ENCODE assay signal across 1 cellular context in the genomic region with DNA sequence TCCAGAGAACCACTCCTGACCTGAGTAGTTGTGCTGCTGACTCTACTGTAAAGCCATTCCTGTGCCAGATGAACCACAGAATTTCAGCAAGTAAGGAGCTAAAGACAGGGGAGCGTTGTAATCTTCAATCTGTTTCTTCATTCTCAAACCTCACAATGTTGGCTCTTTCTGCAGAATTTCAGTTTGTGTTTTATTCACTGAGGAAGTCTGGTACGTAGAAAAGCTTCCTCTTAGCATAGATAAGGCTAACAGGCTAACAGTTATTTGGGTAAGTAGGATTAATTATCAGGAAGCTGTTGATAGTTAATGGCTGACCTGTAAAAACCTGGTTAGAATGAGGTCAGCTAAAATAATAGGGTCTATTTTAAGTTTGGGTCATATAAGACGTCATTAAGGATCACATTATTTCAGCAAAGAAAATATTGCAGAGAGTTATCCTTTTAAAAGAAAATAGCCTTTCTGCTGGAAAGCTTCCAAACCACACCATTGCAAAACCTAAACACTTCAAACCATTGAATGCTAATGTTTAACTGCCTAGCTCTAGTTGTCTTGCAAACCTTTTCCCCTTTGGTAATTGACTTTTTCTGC.
TF ChIP-seq lines count a peak whose summit lies in the region.

No MANE protein-coding gene starts in this region.

TF ChIP-seq in HEK293, 187 proteins besides CTCF, POLR2A, EP300 and RAD21 (continued from another document and continues in another):
- TF ChIP-seq, protein P1, sequence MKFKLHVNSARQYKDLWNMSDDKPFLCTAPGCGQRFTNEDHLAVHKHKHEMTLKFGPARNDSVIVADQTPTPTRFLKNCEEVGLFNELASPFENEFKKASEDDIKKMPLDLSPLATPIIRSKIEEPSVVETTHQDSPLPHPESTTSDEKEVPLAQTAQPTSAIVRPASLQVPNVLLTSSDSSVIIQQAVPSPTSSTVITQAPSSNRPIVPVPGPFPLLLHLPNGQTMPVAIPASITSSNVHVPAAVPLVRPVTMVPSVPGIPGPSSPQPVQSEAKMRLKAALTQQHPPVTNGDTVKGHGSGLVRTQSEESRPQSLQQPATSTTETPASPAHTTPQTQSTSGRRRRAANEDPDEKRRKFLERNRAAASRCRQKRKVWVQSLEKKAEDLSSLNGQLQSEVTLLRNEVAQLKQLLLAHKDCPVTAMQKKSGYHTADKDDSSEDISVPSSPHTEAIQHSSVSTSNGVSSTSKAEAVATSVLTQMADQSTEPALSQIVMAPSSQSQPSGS (tag by site-specific recombination; IDR thresholded peaks at IDR 0.05; ENCODE audit: low read depth) = peak; percentile 80
- TF ChIP-seq ZNF311 (tag by site-specific recombination; IDR thresholded peaks at IDR 0.05; ENCODE audit: borderline replicate concordance) (no peak), FEZF1 (tag by site-specific recombination; IDR thresholded peaks at IDR 0.05) (peak; percentile 69), SP3 (tag by site-specific recombination; IDR thresholded peaks at IDR 0.05) (no peak), ZNF548 (tag by site-specific recombination; IDR thresholded peaks at IDR 0.05) (no peak), ZNF211 (tag by site-specific recombination; IDR thresholded peaks at IDR 0.05; ENCODE audit: low read depth) (no peak), ZBTB10 (tag by site-specific recombination; IDR thresholded peaks at IDR 0.05) (no peak), MYNN (tag by site-specific recombination; IDR thresholded peaks at IDR 0.05; ENCODE audit: borderline replicate concordance) (no peak), ZNF157 (tag by site-specific recombination; IDR thresholded peaks at IDR 0.05) (no peak), ZNF423 (tag by site-specific recombination; IDR thresholded peaks at IDR 0.05) (no peak), ZNF624 (tag by site-specific recombination; IDR thresholded peaks at IDR 0.05) (no peak), ZXDB (tag by site-specific recombination; IDR thresholded peaks at IDR 0.05) (peak; percentile 43; the same call in 1 of the 2 replicates), OVOL3 (tag by site-specific recombination; IDR thresholded peaks at IDR 0.05) (peak; percentile 57; the same call in 1 of the 2 replicates), ZNF501 (tag by site-specific recombination; IDR thresholded peaks at IDR 0.05) (no peak), ZSCAN4 (tag by site-specific recombination; IDR thresholded peaks at IDR 0.05) (no peak), ZBTB17 (tag by site-specific recombination; IDR thresholded peaks at IDR 0.05) (peak; percentile 40; the same call in 1 of the 2 replicates), ZNF747 (tag by site-specific recombination; IDR thresholded peaks at IDR 0.05) (no peak), ELK4 (IDR thresholded peaks at IDR 0.05; ENCODE audit: borderline replicate concordance, low read depth, low read length) (no peak), ZNF350 (tag by site-specific recombination; IDR thresholded peaks at IDR 0.05) (peak; percentile 56), ZNF354C (tag by site-specific recombination; IDR thresholded peaks at IDR 0.05; ENCODE audit: borderline replicate concordance, low read depth) (no peak), ZNF76 (tag by site-specific recombination; IDR thresholded peaks at IDR 0.05; ENCODE audit: borderline replicate concordance, low read depth) (peak; percentile 18; the same call in 1 of the 2 replicates), ZNF837 (tag by site-specific recombination; IDR thresholded peaks at IDR 0.05) (no peak), ZNF174 (tag by site-specific recombination; IDR thresholded peaks at IDR 0.05) (no peak), KLF10 (tag by site-specific recombination; IDR thresholded peaks at IDR 0.05) (peak; percentile 32; the same call in 1 of the 2 replicates), WT1 (tag by site-specific recombination; IDR thresholded peaks at IDR 0.05) (no peak), ZNF677 (tag by site-specific recombination; IDR thresholded peaks at IDR 0.05) (no peak), ZFP37 (tag by site-specific recombination; IDR thresholded peaks at IDR 0.05) (no peak), ZNF580 (tag by site-specific recombination; IDR thresholded peaks at IDR 0.05) (0 out of 2 replicates have a peak, but pooled peaks have one; percentile 60), ZEB2 (tag by site-specific recombination; IDR thresholded peaks at IDR 0.05) (peak; percentile 64), KLF1 (tag by site-specific recombination; IDR thresholded peaks at IDR 0.05) (no peak), ZNF398 (tag by site-specific recombination; IDR thresholded peaks at IDR 0.05) (no peak), RBAK (tag by site-specific recombination; IDR thresholded peaks at IDR 0.05) (no peak), ZNF473 (tag by site-specific recombination; IDR thresholded peaks at IDR 0.05) (no peak), ZNF391 (tag by site-specific recombination; IDR thresholded peaks at IDR 0.05; ENCODE audit: borderline replicate concordance, low read depth) (no peak), ZNF366 (tag by site-specific recombination; conservative IDR thresholded peaks at IDR 0.05) (peak; percentile 84), ZNF169 (tag by site-specific recombination; IDR thresholded peaks at IDR 0.05) (no peak), GLIS2 (tag by site-specific recombination; IDR thresholded peaks at IDR 0.05) (no peak), ZNF416 (tag by site-specific recombination; IDR thresholded peaks at IDR 0.05) (no peak), ZNF2 (tag by site-specific recombination; IDR thresholded peaks at IDR 0.05) (no peak), BCL11A (tag by site-specific recombination; IDR thresholded peaks at IDR 0.05; ENCODE audit: low read depth) (no peak), ZBTB44 (tag by site-specific recombination; IDR thresholded peaks at IDR 0.05) (peak; percentile 83), ZNF280C (tag by site-specific recombination; IDR thresholded peaks at IDR 0.05) (no peak), SALL2 (tag by site-specific recombination; IDR thresholded peaks at IDR 0.05; ENCODE audit: borderline replicate concordance) (no peak), KLF16 (tag by site-specific recombination; IDR thresholded peaks at IDR 0.05) (no peak), ZNF843 (tag by site-specific recombination; IDR thresholded peaks at IDR 0.05) (peak; percentile 64; the same call in 1 of the 2 replicates)
- TF ChIP-seq, protein P2, sequence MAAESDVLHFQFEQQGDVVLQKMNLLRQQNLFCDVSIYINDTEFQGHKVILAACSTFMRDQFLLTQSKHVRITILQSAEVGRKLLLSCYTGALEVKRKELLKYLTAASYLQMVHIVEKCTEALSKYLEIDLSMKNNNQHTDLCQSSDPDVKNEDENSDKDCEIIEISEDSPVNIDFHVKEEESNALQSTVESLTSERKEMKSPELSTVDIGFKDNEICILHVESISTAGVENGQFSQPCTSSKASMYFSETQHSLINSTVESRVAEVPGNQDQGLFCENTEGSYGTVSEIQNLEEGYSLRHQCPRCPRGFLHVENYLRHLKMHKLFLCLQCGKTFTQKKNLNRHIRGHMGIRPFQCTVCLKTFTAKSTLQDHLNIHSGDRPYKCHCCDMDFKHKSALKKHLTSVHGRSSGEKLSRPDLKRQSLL (tag by site-specific recombination; IDR thresholded peaks at IDR 0.05) = no peak
- TF ChIP-seq, protein P3, sequence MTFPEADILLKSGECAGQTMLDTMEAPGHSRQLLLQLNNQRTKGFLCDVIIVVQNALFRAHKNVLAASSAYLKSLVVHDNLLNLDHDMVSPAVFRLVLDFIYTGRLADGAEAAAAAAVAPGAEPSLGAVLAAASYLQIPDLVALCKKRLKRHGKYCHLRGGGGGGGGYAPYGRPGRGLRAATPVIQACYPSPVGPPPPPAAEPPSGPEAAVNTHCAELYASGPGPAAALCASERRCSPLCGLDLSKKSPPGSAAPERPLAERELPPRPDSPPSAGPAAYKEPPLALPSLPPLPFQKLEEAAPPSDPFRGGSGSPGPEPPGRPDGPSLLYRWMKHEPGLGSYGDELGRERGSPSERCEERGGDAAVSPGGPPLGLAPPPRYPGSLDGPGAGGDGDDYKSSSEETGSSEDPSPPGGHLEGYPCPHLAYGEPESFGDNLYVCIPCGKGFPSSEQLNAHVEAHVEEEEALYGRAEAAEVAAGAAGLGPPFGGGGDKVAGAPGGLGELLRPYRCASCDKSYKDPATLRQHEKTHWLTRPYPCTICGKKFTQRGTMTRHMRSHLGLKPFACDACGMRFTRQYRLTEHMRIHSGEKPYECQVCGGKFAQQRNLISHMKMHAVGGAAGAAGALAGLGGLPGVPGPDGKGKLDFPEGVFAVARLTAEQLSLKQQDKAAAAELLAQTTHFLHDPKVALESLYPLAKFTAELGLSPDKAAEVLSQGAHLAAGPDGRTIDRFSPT (tag by site-specific recombination; IDR thresholded peaks at IDR 0.05) = 0 out of 2 replicates have a peak, but pooled peaks have one; percentile 47
